In genomic region chr1:26306290-26307221, GRCh38 we compare ENCODE assay signal across 8 cellular contexts. TPM values are rescaled to one million over a fixed set of nuclear protein-coding genes. Genes with fewer than 3 reads are reported as not detected.
DNase-seq lines count a peak whose midpoint lies in the region; ATAC-seq and TF ChIP-seq lines count a peak whose summit lies in the region.

TSS of gene UBXN11 (minus strand) at chr1:26306636. CDS start at chr1:26302883, 3,753 bp downstream.

- no peaks in the 10 kb centered on the region for H3K36me3 Mint-ChIP-seq in CD4-positive, CD25-positive, alpha-beta regulatory T cell

- H3K4me3 Mint-ChIP-seq in CD4-positive, CD25-positive, alpha-beta regulatory T cell = peak within 1 kb of the TSS; percentile 86 to 100 (median 98)

- H3K4me3 ChIP-seq in CD4-positive, CD25-positive, alpha-beta regulatory T cell (ENCODE audit: low read depth, low read length) = peak within 1 kb of the TSS; percentile 81
- H3K4me3 ChIP-seq in right lobe of liver = peak within 1 kb of the TSS; percentile 70 to 84 (median 78)

- DNase-seq in CD4-positive, CD25-positive, alpha-beta regulatory T cell = peak; percentile 92 to 97 (median 93)
- DNase-seq in NCI-H774 (lab: John Stamatoyannopoulos, UW) = peak; percentile 84
- peak; percentile 73 to 94 for DNase-seq in activated CD4-positive, alpha-beta T cell treated with anti-CD3 and anti-CD28 coated beads, Interleukin-2, amount 50 U/mL, for 24 hours (ENCODE audit: low read depth in 1 of 2, low spot score in 1 of 2)
- peak; percentile 92 to 95 for DNase-seq in dermis microvascular lymphatic vessel endothelial cell (ENCODE audit: low read depth in 2 of 2)
- DNase-seq in right lobe of liver = peak; percentile 91 to 96 (median 95)
- DNase-seq in stimulated activated CD4-positive, alpha-beta T cell treated with anti-CD3 and anti-CD28 coated beads, Interleukin-4, amount 100 ng/mL, for 24 hours = peak; percentile 95

- H3K36me3 ChIP-seq in CD4-positive, CD25-positive, alpha-beta regulatory T cell (ENCODE audit: control insufficient read depth, insufficient read depth, low read length) = no peaks in the 10 kb centered on the region
- no peaks in the 10 kb centered on the region for H3K36me3 ChIP-seq in right lobe of liver

- H3K27ac ChIP-seq in CD4-positive, CD25-positive, alpha-beta regulatory T cell (ENCODE audit: insufficient read depth, low read length, poor library complexity, severe bottlenecking) = peak within 1 kb of the TSS; percentile 81
- peak within 1 kb of the TSS; percentile 6 to 60 (median 15) for H3K27ac ChIP-seq in right lobe of liver

- TF ChIP-seq POLR2A in right lobe of liver (IDR thresholded peaks at IDR 0.05) = no peak

- peak; percentile 100 for ATAC-seq in CD4-positive, CD25-positive, alpha-beta regulatory T cell (ENCODE audit: low read depth in 2 of 2)
- peak; percentile 98 for ATAC-seq in GM19438 (IDR thresholded peaks at IDR 0.05; ENCODE audit: low read depth, unreplicated experiment)
- ATAC-seq in HG03571 (IDR thresholded peaks at IDR 0.05; ENCODE audit: unreplicated experiment) = peak; percentile 94
- ATAC-seq in right lobe of liver = peak; percentile 95 to 99 (median 98)

- peak within 1 kb of the TSS; percentile 94 to 96 (median 96) for H3K27ac Mint-ChIP-seq in CD4-positive, CD25-positive, alpha-beta regulatory T cell

- no peaks in the 10 kb centered on the region for H3K27me3 ChIP-seq in CD4-positive, CD25-positive, alpha-beta regulatory T cell (ENCODE audit: control insufficient read depth, insufficient read depth, low read length)
- no peaks in the 10 kb centered on the region for H3K27me3 ChIP-seq in right lobe of liver

- no peak for TF ChIP-seq CTCF in right lobe of liver (IDR thresholded peaks at IDR 0.05)

- intact Hi-C loops in right lobe of liver (cut with DNase I) = no loop called here

- WGBS in right lobe of liver (ENCODE audit: insufficient coverage, low coverage, low lambda C conversion rate, missing lambda C conversion rate) = 4% methylated on average over 19 of the region's 51 CpGs

- H3K9me3 ChIP-seq in CD4-positive, CD25-positive, alpha-beta regulatory T cell (ENCODE audit: control insufficient read depth in 2 of 2, low read length in 2 of 2) = no peaks in the 10 kb centered on the region
- no peaks in the 10 kb centered on the region for H3K9me3 ChIP-seq in right lobe of liver

- H3K27me3 Mint-ChIP-seq in CD4-positive, CD25-positive, alpha-beta regulatory T cell = no peaks in the 10 kb centered on the region

- peaks cover 31% of the 10 kb centered on the region for H3K4me1 ChIP-seq in CD4-positive, CD25-positive, alpha-beta regulatory T cell (ENCODE audit: control insufficient read depth, insufficient read depth, low read length, poor library complexity, severe bottlenecking)
- peaks cover 0 to 5% (median 3%) of the 10 kb centered on the region in 4 donors for H3K4me1 ChIP-seq in right lobe of liver

- H3K4me1 Mint-ChIP-seq in CD4-positive, CD25-positive, alpha-beta regulatory T cell = peaks cover 13 to 40% (median 24%) of the 10 kb centered on the region in 4 donors

- no peaks in the 10 kb centered on the region for H3K9me3 Mint-ChIP-seq in CD4-positive, CD25-positive, alpha-beta regulatory T cell

RNA-seq across cellular contexts. Expression of gene UBXN11, which starts in this region (rescaled TPM):
- 30.8 TPM for total RNA-seq in CD4-positive, CD25-positive, alpha-beta regulatory T cell
- polyA plus RNA-seq in CD4-positive, CD25-positive, alpha-beta regulatory T cell = 10 to 100 TPM in 3 of 4 donors, 1 to 10 TPM in 1; 8.1 to 15.2 (median 11.0) TPM
- total RNA-seq in dermis microvascular lymphatic vessel endothelial cell = 1.7 and 2.7 TPM in 2 replicates
- 10 to 100 TPM in 1 of 6 experiments, 1 to 10 TPM in 5; 4.3 to 11.3 (median 7.0) TPM for total RNA-seq in right lobe of liver

Comparison
In these comparisons a context has a peak if more than half of its experiments do, and no peak if none do; other contexts are left out.
1. Peak in every context shown above with its lines: DNase-seq, ATAC-seq, H3K4me3 ChIP-seq and H3K27ac ChIP-seq.